18 cellular contexts compared by ENCODE assay signal in the genomic region with DNA sequence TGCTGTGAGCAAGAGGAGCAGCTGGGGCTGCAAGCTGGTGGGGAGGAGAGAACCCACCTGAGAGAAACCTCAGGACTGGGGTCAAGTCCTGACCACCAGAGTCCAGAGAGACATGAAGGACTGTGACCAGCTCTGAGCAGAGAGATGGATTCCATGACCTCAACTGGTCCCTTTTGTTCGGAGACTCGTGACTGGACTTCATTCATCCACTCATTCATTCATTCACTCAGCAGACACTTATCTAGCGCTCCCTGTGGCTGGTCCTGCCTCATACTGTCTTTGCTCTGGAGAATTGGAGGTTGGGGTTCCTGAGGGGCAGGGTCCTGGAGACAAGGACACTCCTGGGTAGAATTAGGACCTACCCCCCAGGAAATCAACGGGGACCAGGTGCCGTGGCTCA. TPM values are rescaled to one million over a fixed set of nuclear protein-coding genes. Genes with fewer than 3 reads are reported as not detected.
DNase-seq lines count a peak whose midpoint lies in the region; ATAC-seq, FAIRE-seq and TF ChIP-seq lines count a peak whose summit lies in the region.
"Had no signal": no experiment of that assay in that cellular context is flagged by ENCODE, and none has a peak within 500 bp of the region (broad histone marks: within the 10 kb centered on the region; RNA-seq: fewer than 3 reads in every experiment).

No MANE protein-coding gene starts in this region.

- CTCF ChIA-PET in GM12878 (lab: Yijun Ruan, JAX) = interaction anchor here (0.6 to 3.3 kb wide), 7 partner anchors 9 to 50 kb away, joined by 3 to 11 read pairs (median 4); no protein-coding TSS in a partner anchor

- RAD21 ChIA-PET in GM12878 (lab: Charles Lee; ENCODE audit: unreplicated experiment) = interaction anchor here (0.6 to 2.0 kb wide), 8 partner anchors 16 to 418 kb away, joined by 3 to 7 read pairs (median 4); a partner anchor contains a TSS

- POLR2A ChIA-PET in GM12878 (lab: Charles Lee) = interaction anchor here (1.5 kb wide), 1 partner anchor 16 kb away, joined by 6 read pairs; a partner anchor contains a TSS

- no peaks in the 10 kb centered on the region for H4K20me1 ChIP-seq in GM12878 (ENCODE audit: control insufficient read depth, insufficient read depth)

- H2AFZ ChIP-seq in GM12878 (ENCODE audit: control insufficient read depth, low read depth, low read length) = no peak overlapping the region; the same call in 1 of the 2 replicates

- intact Hi-C loops in GM12878 (cut with micrococcal nuclease; ENCODE audit: unreplicated experiment) (no loop called here), tibial artery (cut with DNase I; ENCODE audit: low total_unique reads) (no loop called here), sigmoid colon (cut with DNase I) (no loop called here)

- H3K4me1 ChIP-seq in HUES48 (ENCODE audit: control insufficient read depth, insufficient read depth, low read length) (peaks cover 58% of the 10 kb centered on the region), GM12878 (ENCODE audit: control insufficient read depth, insufficient read depth, low read length) (peaks cover 11% of the 10 kb centered on the region), tibial artery (peaks cover 0 to 73% (median 62%) of the 10 kb centered on the region in 4 donors), sigmoid colon (peaks cover 0 to 41% (median 32%) of the 10 kb centered on the region in 4 donors), foreskin keratinocyte (peaks cover 14% of the 10 kb centered on the region)
- H3K4me1 ChIP-seq: BE2C had no signal

- peaks cover 7% of the 10 kb centered on the region for H3K36me3 Mint-ChIP-seq in mesothelial cell of epicardium

- SMC1A ChIA-PET in GM12878 (lab: Charles Lee; ENCODE audit: uncharacterized antibody, unreplicated experiment) = interaction anchor here (0.6 to 1.8 kb wide), 3 partner anchors 10 to 55 kb away, joined by 3 to 11 read pairs (median 4); a partner anchor contains a TSS

- H3K27ac ChIP-seq in HUES48 (ENCODE audit: low read depth, low read length) = peak overlapping the region; percentile 68
- peak overlapping the region; percentile 24 for H3K27ac ChIP-seq in GM12878 (ENCODE audit: control insufficient read depth, insufficient read depth)
- H3K27ac ChIP-seq in tibial artery = peak overlapping the region; percentile 81 to 98
- no peak overlapping the region for H3K27ac ChIP-seq in sigmoid colon
- no peak overlapping the region for H3K27ac ChIP-seq in foreskin keratinocyte
- H3K27ac ChIP-seq: neutrophil had no signal

- TF ChIP-seq RAD21 in GM12878 (IDR thresholded peaks at IDR 0.05; ENCODE audit: insufficient read depth, low read depth, low read length) = no peak

- FAIRE-seq in GM12878 (lab: Jason Lieb, UNC) = peak; percentile 61
- FAIRE-seq: HTR-8/SVneo had no signal

- H3K27me3 ChIP-seq in HUES48 (ENCODE audit: control insufficient read depth, insufficient read depth, low read length) (no peaks in the 10 kb centered on the region), GM12878 (replicated peaks in 1 of 2; ENCODE audit: control insufficient read depth in 2 of 2, insufficient read depth in 2 of 2, low read length in 1 of 2) (peaks cover 0 to 7% of the 10 kb centered on the region in 2 experiments; a peak in 2 of 4 replicates), tibial artery (no peaks in the 10 kb centered on the region), sigmoid colon (no peaks in the 10 kb centered on the region), foreskin keratinocyte (no peaks in the 10 kb centered on the region)

- no peak for TF ChIP-seq POLR2A in GM12878 (IDR thresholded peaks at IDR 0.05; ENCODE audit: low read depth, low read length)
- no peak for TF ChIP-seq POLR2A in sigmoid colon (IDR thresholded peaks at IDR 0.05)

- ATAC-seq in GM12878 (peak; percentile 45), foreskin keratinocyte (no peak)
- ATAC-seq: activated T-cell treated with anti-CD3 and anti-CD28 coated beads, Interleukin-2, amount 50 U/mL, for 4 hours had no signal

- H3K9me3 ChIP-seq in HUES48 (ENCODE audit: control insufficient read depth, insufficient read depth, low read length) = no peaks in the 10 kb centered on the region
- H3K9me3 ChIP-seq in GM12878 (replicated peaks; ENCODE audit: control insufficient read depth, insufficient read depth, low read length) = no peaks in the 10 kb centered on the region
- no peaks in the 10 kb centered on the region for H3K9me3 ChIP-seq in tibial artery
- no peaks in the 10 kb centered on the region for H3K9me3 ChIP-seq in sigmoid colon
- H3K9me3 ChIP-seq: BE2C, neutrophil had no signal

- H3K4me3 ChIP-seq in HUES48 (ENCODE audit: low read depth, low read length) = no peak overlapping the region; the same call in 1 of the 2 replicates
- H3K4me3 ChIP-seq in GM12878 = no peak overlapping the region
- no peak overlapping the region for H3K4me3 ChIP-seq in tibial artery
- no peak overlapping the region for H3K4me3 ChIP-seq in sigmoid colon

- TF ChIP-seq CTCF in GM12878 (IDR thresholded peaks at IDR 0.05 in 2 of 3, conservative IDR thresholded peaks at IDR 0.05 in 1 of 3; ENCODE audit: control insufficient read depth in 2 of 3, extremely low read depth in 1 of 3, insufficient read depth in 1 of 3, low read depth in 3 of 3, low read length in 3 of 3) (no peak), mesothelial cell of epicardium (IDR thresholded peaks at IDR 0.05; ENCODE audit: unreplicated experiment) (no peak), tibial artery (IDR thresholded peaks at IDR 0.05) (no peak), sigmoid colon (IDR thresholded peaks at IDR 0.05) (no peak), foreskin keratinocyte (conservative IDR thresholded peaks at IDR 0.05) (no peak)

- H3K9me3 Mint-ChIP-seq in mesothelial cell of epicardium = no peaks in the 10 kb centered on the region
- H3K9me3 Mint-ChIP-seq: activated naive CD8-positive, alpha-beta T cell treated with anti-CD3 and anti-CD28 coated beads, Interleukin-2, amount 10 ng/mL, durations not matched to agents 7 days and 5 days; activated T-cell treated with anti-CD3 and anti-CD28 coated beads, Interleukin-2, amount 50 U/mL, for 4 hours; stimulated activated naive B cell treated with anti-CD40 and anti-IgM and Interleukin-4, amounts not matched to agents 10 μg/mL and 1 μg/mL and 100 μg/mL, for 72 hours had no signal

- H3K4me1 Mint-ChIP-seq in mesothelial cell of epicardium = peaks cover 54% of the 10 kb centered on the region

- H3K36me3 ChIP-seq in HUES48 (ENCODE audit: control insufficient read depth, insufficient read depth, low read length) (peaks cover 44% of the 10 kb centered on the region), GM12878 (ENCODE audit: control insufficient read depth in 2 of 2, insufficient read depth in 2 of 2, low read length in 1 of 2) (no peaks in the 10 kb centered on the region), tibial artery (peaks cover 19 to 23% (median 22%) of the 10 kb centered on the region in 3 donors), sigmoid colon (peaks cover 0 to 21% (median 17%) of the 10 kb centered on the region in 4 donors)
- H3K36me3 ChIP-seq: BE2C, neutrophil had no signal

- no peaks in the 10 kb centered on the region for H3K79me2 ChIP-seq in GM12878 (ENCODE audit: control insufficient read depth, insufficient read depth, low read length)

- peak overlapping the region; percentile 30; the same call in 1 of the 2 replicates for H3K4me2 ChIP-seq in GM12878 (ENCODE audit: control insufficient read depth, insufficient read depth)

- BruUV-seq in GM12878 (replicated peaks; lab: Mats Ljungman, UMichigan) = no TSS peak

- H3K4me3 Mint-ChIP-seq in mesothelial cell of epicardium = no peak overlapping the region
- H3K4me3 Mint-ChIP-seq: activated naive CD8-positive, alpha-beta T cell treated with anti-CD3 and anti-CD28 coated beads, Interleukin-2, amount 10 ng/mL, durations not matched to agents 7 days and 5 days; activated T-cell treated with anti-CD3 and anti-CD28 coated beads, Interleukin-2, amount 50 U/mL, for 4 hours; stimulated activated naive B cell treated with anti-CD40 and anti-IgM and Interleukin-4, amounts not matched to agents 10 μg/mL and 1 μg/mL and 100 μg/mL, for 72 hours had no signal

- in situ Hi-C loops in GM12878 (cut with MboI) = no loop called here

- no peaks in the 10 kb centered on the region for H3K27me3 Mint-ChIP-seq in mesothelial cell of epicardium (ENCODE audit: low read depth)

- H3K27ac Mint-ChIP-seq in mesothelial cell of epicardium = peak overlapping the region; percentile 2
- H3K27ac Mint-ChIP-seq: activated naive CD8-positive, alpha-beta T cell treated with anti-CD3 and anti-CD28 coated beads, Interleukin-2, amount 10 ng/mL, durations not matched to agents 7 days and 5 days had no signal

- TF ChIP-seq EP300 in GM12878 (IDR thresholded peaks at IDR 0.05; ENCODE audit: borderline replicate concordance in 1 of 2, control insufficient read depth in 1 of 2, low read depth in 2 of 2, low read length in 2 of 2) (no peak), sigmoid colon (IDR thresholded peaks at IDR 0.05) (no peak)

- H3K9ac ChIP-seq in HUES48 (ENCODE audit: low read depth, low read length) = no peak overlapping the region
- H3K9ac ChIP-seq in GM12878 (ENCODE audit: control insufficient read depth, insufficient read depth, low read length) = peak overlapping the region; percentile 22; the same call in 1 of the 2 replicates

- DNase-seq in GM12878 (ENCODE audit: low read depth, low spot score) = no peak
- no peak for DNase-seq in mesothelial cell of epicardium (ENCODE audit: low spot score in 2 of 2, unreplicated experiment in 2 of 2)
- no peak for DNase-seq in tibial artery
- DNase-seq in sigmoid colon = no peak
- DNase-seq in foreskin keratinocyte = no peak
- no peak for DNase-seq in NCI-H2227 (lab: John Stamatoyannopoulos, UW; ENCODE audit: unreplicated experiment)
- DNase-seq: activated CD4-positive, alpha-beta T cell treated with anti-CD3 and anti-CD28 coated beads, Interleukin-2, amount 50 U/mL, for 48 hours; activated naive CD8-positive, alpha-beta T cell treated with anti-CD3 and anti-CD28 coated beads, Interleukin-2, amount 10 ng/mL, durations not matched to agents 7 days and 5 days; activated T-cell treated with anti-CD3 and anti-CD28 coated beads, Interleukin-2, amount 50 U/mL, for 4 hours; BE2C; foreskin fibroblast; mesendoderm; NCI-H187 treated with DMSO at 0.1 percent for 48 hours; NCI-H526; stimulated activated naive B cell treated with anti-CD40 and anti-IgM and Interleukin-4, amounts not matched to agents 10 μg/mL and 1 μg/mL and 100 μg/mL, for 72 hours had no signal

- 43% methylated on average over 5 of the region's 5 CpGs for WGBS in GM12878 (ENCODE audit: insufficient coverage, insufficient replicate concordance, low lambda C conversion rate, missing lambda C conversion rate)
- 63 to 80% methylated on average over 5 of the region's 5 CpGs for WGBS in sigmoid colon, 2 donors

RNA-seq across cellular contexts. Expression of a gene that starts 4.0 kb away (rescaled TPM):
- total RNA-seq in GM12878 (2013; cell fraction: nucleolus; rRNA removed) = 15.3 and 28.2 TPM in 2 replicates
- total RNA-seq in GM12878 (2014; rRNA removed) = 4.1 and 5.5 TPM in 2 replicates
- total RNA-seq in GM12878 (2014; rRNA removed; fragmentation: Illumina TruSeq; extraction: Trizol) = 3.9 and 4.7 TPM in 2 replicates
- 6.8 and 7.0 TPM in 2 replicates for total RNA-seq in GM12878 (2021)
- 1.9 TPM for polyA plus RNA-seq in GM12878 (2011; ENCODE audit: low read depth)
- polyA plus RNA-seq in GM12878 (2011; rRNA removed) = 4.0 and 4.2 TPM in 2 replicates
- 4.1 and 5.2 TPM in 2 replicates for polyA plus RNA-seq in GM12878 (2011; cell fraction: cytosol; rRNA removed)
- 13.8 and 14.2 TPM in 2 replicates for polyA plus RNA-seq in GM12878 (2011; cell fraction: nucleus; rRNA removed)
- 4.6 and 5.3 TPM in 2 replicates for polyA plus RNA-seq in GM12878 (2012)
- 3.1 and 4.5 TPM in 2 replicates for polyA plus RNA-seq in GM12878 (2014; fragmentation: Illumina TruSeq; extraction: Trizol)
- polyA plus RNA-seq in GM12878 (2014; fragmentation: Nextera tagmentation; extraction: Ambion mirVana) = under 1 TPM; 0.39 to 0.77 TPM
- polyA plus RNA-seq in GM12878 (2014; rRNA removed) = 5.0 and 7.0 TPM in 2 replicates
- polyA plus RNA-seq in GM12878 (2016; fragmentation: Nextera tagmentation; extraction: Ambion mirVana) = 1 to 10 TPM; 3.2 to 3.7 TPM
- 7.3 and 8.2 TPM in 2 replicates for polyA minus RNA-seq in GM12878 (2011; rRNA and poly(A)+ RNA removed)
- 2.6 and 2.9 TPM in 2 replicates for polyA minus RNA-seq in GM12878 (2011; cell fraction: cytosol; rRNA and poly(A)+ RNA removed)
- 4.7 and 6.8 TPM in 2 replicates for polyA minus RNA-seq in GM12878 (2011; cell fraction: nucleus; rRNA and poly(A)+ RNA removed)
- total RNA-seq in mesothelial cell of epicardium = 141 to 146 TPM (median 142 TPM) in 3 replicates
- 10 to 100 TPM; 16.9 to 26.3 (median 22.5) TPM for total RNA-seq in sigmoid colon
- polyA plus RNA-seq in sigmoid colon = 10 to 100 TPM; 11.8 to 58.9 (median 21.0) TPM
- 38.8 and 39.2 TPM in 2 replicates for total RNA-seq in foreskin keratinocyte
- polyA plus RNA-seq in foreskin keratinocyte = 20.9 and 22.2 TPM in 2 replicates

RNA-seq across cellular contexts. Expression of a gene that starts 16.1 kb away (rescaled TPM):
- 8.9 and 11.4 TPM in 2 replicates for total RNA-seq in GM12878 (2013; cell fraction: nucleolus; rRNA removed)
- total RNA-seq in GM12878 (2014; rRNA removed) (6.4 and 7.4 TPM in 2 replicates), GM12878 (2014; rRNA removed; fragmentation: Illumina TruSeq; extraction: Trizol) (2.7 and 4.3 TPM in 2 replicates), GM12878 (2021) (10.0 and 10.5 TPM in 2 replicates), mesothelial cell of epicardium (36.8 to 39.1 TPM (median 37.1 TPM) in 3 replicates), sigmoid colon (10 to 100 TPM in 1 of 4 donors, 1 to 10 TPM in 3; 6.9 to 12.1 (median 8.2) TPM), foreskin keratinocyte (3.3 and 4.6 TPM in 2 replicates)
- polyA plus RNA-seq in GM12878 (2011; ENCODE audit: low read depth) = 5.0 TPM
- polyA plus RNA-seq in GM12878 (2011; rRNA removed) (2.8 and 6.6 TPM in 2 replicates), GM12878 (2014; fragmentation: Illumina TruSeq; extraction: Trizol) (2.6 and 5.1 TPM in 2 replicates), GM12878 (2014; fragmentation: Nextera tagmentation; extraction: Ambion mirVana) (1 to 10 TPM in 1 of 2 experiments, under 1 TPM in 1; 0.21 to 1.2 TPM), GM12878 (2014; rRNA removed) (5.6 and 8.4 TPM in 2 replicates), GM12878 (2016; fragmentation: Nextera tagmentation; extraction: Ambion mirVana) (1 to 10 TPM; 4.9 to 5.9 TPM), sigmoid colon (10 to 100 TPM in 1 of 3 donors, 1 to 10 TPM in 2; 7.2 to 29.6 (median 8.4) TPM), foreskin keratinocyte (4.3 TPM in 2 replicates)
- polyA plus RNA-seq in GM12878 (2011; cell fraction: cytosol; rRNA removed) = 7.8 and 10.7 TPM in 2 replicates
- polyA plus RNA-seq in GM12878 (2011; cell fraction: nucleus; rRNA removed) = 37.7 and 38.6 TPM in 2 replicates
- polyA plus RNA-seq in GM12878 (2012) = 7.1 and 9.7 TPM in 2 replicates
- polyA minus RNA-seq in GM12878 (2011; rRNA and poly(A)+ RNA removed) = 5.3 and 11.6 TPM in 2 replicates
- polyA minus RNA-seq in GM12878 (2011; cell fraction: cytosol; rRNA and poly(A)+ RNA removed) = 2.1 and 4.2 TPM in 2 replicates
- polyA minus RNA-seq in GM12878 (2011; cell fraction: nucleus; rRNA and poly(A)+ RNA removed) = 2.8 and 7.3 TPM in 2 replicates

RNA-seq across cellular contexts. Expression of a gene that starts 26.4 kb away (rescaled TPM):
- 14.7 and 16.1 TPM in 2 replicates for total RNA-seq in GM12878 (2013; cell fraction: nucleolus; rRNA removed)
- total RNA-seq in GM12878 (2014; rRNA removed) (42.5 and 50.5 TPM in 2 replicates), GM12878 (2014; rRNA removed; fragmentation: Illumina TruSeq; extraction: Trizol) (34.2 and 41.5 TPM in 2 replicates), GM12878 (2021) (36.6 and 39.7 TPM in 2 replicates), mesothelial cell of epicardium (35.3 to 35.9 TPM (median 35.3 TPM) in 3 replicates), sigmoid colon (10 to 100 TPM; 52.4 to 65.5 (median 54.8) TPM), foreskin keratinocyte (57.1 and 61.6 TPM in 2 replicates)
- 47.5 TPM for polyA plus RNA-seq in GM12878 (2011; ENCODE audit: low read depth)
- polyA plus RNA-seq in GM12878 (2011; rRNA removed) (29.2 and 45.0 TPM in 2 replicates), GM12878 (2014; fragmentation: Illumina TruSeq; extraction: Trizol) (69.2 and 74.4 TPM in 2 replicates), GM12878 (2014; fragmentation: Nextera tagmentation; extraction: Ambion mirVana) (10 to 100 TPM; 24.9 to 42.5 TPM), GM12878 (2014; rRNA removed) (61.5 and 70.1 TPM in 2 replicates), GM12878 (2016; fragmentation: Nextera tagmentation; extraction: Ambion mirVana) (10 to 100 TPM; 86.4 to 89.1 TPM), sigmoid colon (100 to 1,000 TPM in 2 of 3 donors, 10 to 100 TPM in 1; 86.3 to 226 (median 195) TPM), foreskin keratinocyte (78.4 and 83.5 TPM in 2 replicates)
- 61.0 and 70.8 TPM in 2 replicates for polyA plus RNA-seq in GM12878 (2011; cell fraction: cytosol; rRNA removed)
- 29.0 and 38.3 TPM in 2 replicates for polyA plus RNA-seq in GM12878 (2011; cell fraction: nucleus; rRNA removed)
- 37.8 and 45.6 TPM in 2 replicates for polyA plus RNA-seq in GM12878 (2012)
- 14.0 and 24.9 TPM in 2 replicates for polyA minus RNA-seq in GM12878 (2011; rRNA and poly(A)+ RNA removed)
- polyA minus RNA-seq in GM12878 (2011; cell fraction: cytosol; rRNA and poly(A)+ RNA removed) = 11.0 and 11.6 TPM in 2 replicates
- polyA minus RNA-seq in GM12878 (2011; cell fraction: nucleus; rRNA and poly(A)+ RNA removed) = 21.4 and 28.5 TPM in 2 replicates

RNA-seq across cellular contexts. Expression of a gene that starts 33.8 kb away (rescaled TPM):
- total RNA-seq in GM12878 (2013; cell fraction: nucleolus; rRNA removed) = 1.0 and 1.4 TPM in 2 replicates
- total RNA-seq in GM12878 (2014; rRNA removed) (0.16 and 0.34 TPM in 2 replicates), GM12878 (2014; rRNA removed; fragmentation: Illumina TruSeq; extraction: Trizol) (0.09 TPM in 1 of 2 replicates, not detected in the other), GM12878 (2021) (0.23 and 0.45 TPM in 2 replicates), mesothelial cell of epicardium (44.6 to 53.3 TPM (median 46.4 TPM) in 3 replicates), sigmoid colon (under 1 TPM in 1 of 4 donors, not detected in 3; under 0.01 TPM), foreskin keratinocyte (15.6 and 16.2 TPM in 2 replicates)
- not detected for polyA plus RNA-seq in GM12878 (2011; ENCODE audit: low read depth)
- polyA plus RNA-seq in GM12878 (2011; rRNA removed) (0.05 and 0.10 TPM in 2 replicates), GM12878 (2014; fragmentation: Illumina TruSeq; extraction: Trizol) (0.19 and 0.65 TPM in 2 replicates), GM12878 (2014; fragmentation: Nextera tagmentation; extraction: Ambion mirVana) (not detected), GM12878 (2014; rRNA removed) (0.19 and 0.36 TPM in 2 replicates), GM12878 (2016; fragmentation: Nextera tagmentation; extraction: Ambion mirVana) (under 1 TPM in 1 of 2 experiments, not detected in 1; 0.09 TPM), sigmoid colon (10 to 100 TPM; 13.2 to 17.9 (median 13.2) TPM), foreskin keratinocyte (14.3 and 14.4 TPM in 2 replicates)
- polyA plus RNA-seq in GM12878 (2011; cell fraction: cytosol; rRNA removed) = 0.04 and 0.08 TPM in 2 replicates
- polyA plus RNA-seq in GM12878 (2011; cell fraction: nucleus; rRNA removed) = 0.24 and 0.28 TPM in 2 replicates
- 0.35 and 0.38 TPM in 2 replicates for polyA plus RNA-seq in GM12878 (2012)
- not detected in 2 replicates for polyA minus RNA-seq in GM12878 (2011; rRNA and poly(A)+ RNA removed)
- not detected in 2 replicates for polyA minus RNA-seq in GM12878 (2011; cell fraction: cytosol; rRNA and poly(A)+ RNA removed)
- 0.12 TPM in 1 of 2 replicates, not detected in the other for polyA minus RNA-seq in GM12878 (2011; cell fraction: nucleus; rRNA and poly(A)+ RNA removed)

RNA-seq across cellular contexts. Expression of a gene that starts 35.7 kb away (rescaled TPM):
- total RNA-seq in GM12878 (2013; cell fraction: nucleolus; rRNA removed) = not detected in 2 replicates
- not detected in 2 replicates for total RNA-seq in GM12878 (2014; rRNA removed)
- not detected in 2 replicates for total RNA-seq in GM12878 (2014; rRNA removed; fragmentation: Illumina TruSeq; extraction: Trizol)
- not detected in 2 replicates for total RNA-seq in GM12878 (2021)
- not detected for polyA plus RNA-seq in GM12878 (2011; ENCODE audit: low read depth)
- polyA plus RNA-seq in GM12878 (2011; rRNA removed) = not detected in 2 replicates
- not detected in 2 replicates for polyA plus RNA-seq in GM12878 (2011; cell fraction: cytosol; rRNA removed)
- polyA plus RNA-seq in GM12878 (2011; cell fraction: nucleus; rRNA removed) = 0.12 TPM in 1 of 2 replicates, not detected in the other
- polyA plus RNA-seq in GM12878 (2012) = not detected in 2 replicates
- polyA plus RNA-seq in GM12878 (2014; fragmentation: Illumina TruSeq; extraction: Trizol) = not detected in 2 replicates
- polyA plus RNA-seq in GM12878 (2014; fragmentation: Nextera tagmentation; extraction: Ambion mirVana) = not detected
- 0.24 TPM in 1 of 2 replicates, not detected in the other for polyA plus RNA-seq in GM12878 (2014; rRNA removed)
- not detected for polyA plus RNA-seq in GM12878 (2016; fragmentation: Nextera tagmentation; extraction: Ambion mirVana)
- polyA minus RNA-seq in GM12878 (2011; rRNA and poly(A)+ RNA removed) = not detected in 2 replicates
- polyA minus RNA-seq in GM12878 (2011; cell fraction: cytosol; rRNA and poly(A)+ RNA removed) = not detected in 2 replicates
- polyA minus RNA-seq in GM12878 (2011; cell fraction: nucleus; rRNA and poly(A)+ RNA removed) = not detected in 2 replicates
- 1.7 to 2.1 TPM (median 1.7 TPM) in 3 replicates for total RNA-seq in mesothelial cell of epicardium
- 1 to 10 TPM; 2.8 to 5.4 (median 5.1) TPM for total RNA-seq in sigmoid colon
- 1 to 10 TPM; 1.2 to 2.4 (median 1.8) TPM for polyA plus RNA-seq in sigmoid colon
- total RNA-seq in foreskin keratinocyte = not detected in 2 replicates
- polyA plus RNA-seq in foreskin keratinocyte = 0.06 TPM in 2 replicates
- total RNA-seq: activated naive CD8-positive, alpha-beta T cell treated with anti-CD3 and anti-CD28 coated beads, Interleukin-2, amount 10 ng/mL, durations not matched to agents 7 days and 5 days; activated T-cell treated with anti-CD3 and anti-CD28 coated beads, Interleukin-2, amount 50 U/mL, for 4 hours had no signal

Comparison
In these comparisons a context has a peak if more than half of its experiments do, and no peak if none do; other contexts are left out.
1. H3K27ac ChIP-seq: peak in HUES48 (single experiment), GM12878 (single experiment) and tibial artery (2 of 2); none in sigmoid colon (0 of 4) and foreskin keratinocyte (single experiment).